ENCODE assay signal across 18 cellular contexts in the genomic region with DNA sequence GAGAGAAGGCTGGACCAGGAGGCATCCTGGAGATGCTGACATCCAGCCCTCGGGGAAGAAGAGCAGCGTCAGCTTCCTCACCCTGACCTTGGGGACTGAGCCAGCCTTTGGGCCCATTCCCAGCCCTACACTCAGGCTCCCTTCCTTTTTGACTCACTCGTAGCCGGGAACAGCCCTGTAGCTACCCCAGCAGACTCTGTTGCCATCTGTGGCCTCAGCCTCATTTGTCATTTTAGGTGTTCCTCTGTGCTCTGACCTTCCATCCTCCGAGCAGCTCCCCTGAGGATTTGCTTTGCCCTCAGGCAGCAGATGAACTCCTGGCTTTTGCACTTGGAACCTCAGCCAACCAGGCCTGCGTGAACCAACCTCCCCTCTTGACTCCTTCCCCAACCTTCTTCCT.
"Had no signal": no experiment of that assay in that cellular context is flagged by ENCODE, and none has a peak within 500 bp of the region (broad histone marks: within the 10 kb centered on the region; RNA-seq: fewer than 3 reads in every experiment).

No MANE protein-coding gene starts in this region.

- H3K9me3 ChIP-seq: esophagus squamous epithelium, lower lobe of right lung, sigmoid colon had no signal

- H3K27me3 ChIP-seq: cardiac muscle cell, esophagus squamous epithelium, sigmoid colon had no signal

- ATAC-seq: left colon; lower lobe of right lung; natural killer cell; stimulated activated naive B cell treated with anti-CD40 and anti-IgM and Interleukin-4, amounts not matched to agents 10 μg/mL and 1 μg/mL and 100 μg/mL, for 72 hours had no signal

- H3K9me3 Mint-ChIP-seq: activated T-helper 1 cell treated with anti-CD3 and anti-CD28 coated beads, Interleukin-12 subunit alpha, Interleukin-12 subunit beta, Interleukin-2, Interleukin-4 antibody, amounts not matched to agents 30 ng/mL and 10 ng/mL and 1 ng/mL, durations not matched to agents 14 hours and 24 hours and 36 hours; dendritic cell treated with granulocyte-macrophage colony-stimulating factor and Interleukin-4, amounts not matched to agents 40 ng/mL and 50 ng/mL, for 4 days; natural killer cell; stimulated activated naive B cell treated with anti-CD40 and anti-IgM and Interleukin-4, amounts not matched to agents 10 μg/mL and 1 μg/mL and 100 μg/mL, for 72 hours had no signal

- H3K4me3 Mint-ChIP-seq: activated naive CD8-positive, alpha-beta T cell; activated T-helper 1 cell treated with anti-CD3 and anti-CD28 coated beads, Interleukin-12 subunit alpha, Interleukin-12 subunit beta, Interleukin-2, Interleukin-4 antibody, amounts not matched to agents 30 ng/mL and 10 ng/mL and 1 ng/mL, durations not matched to agents 14 hours and 24 hours and 36 hours; dendritic cell treated with granulocyte-macrophage colony-stimulating factor and Interleukin-4, amounts not matched to agents 40 ng/mL and 50 ng/mL, for 4 days; natural killer cell; stimulated activated naive B cell treated with anti-CD40 and anti-IgM and Interleukin-4, amounts not matched to agents 10 μg/mL and 1 μg/mL and 100 μg/mL, for 72 hours had no signal

- H3K4me1 ChIP-seq: esophagus squamous epithelium, lower lobe of right lung, sigmoid colon had no signal

- H3K4me1 Mint-ChIP-seq: natural killer cell; stimulated activated naive B cell treated with anti-CD40 and anti-IgM and Interleukin-4, amounts not matched to agents 10 μg/mL and 1 μg/mL and 100 μg/mL, for 72 hours had no signal

- H3K27ac Mint-ChIP-seq: activated naive CD8-positive, alpha-beta T cell; activated T-helper 1 cell treated with anti-CD3 and anti-CD28 coated beads, Interleukin-12 subunit alpha, Interleukin-12 subunit beta, Interleukin-2, Interleukin-4 antibody, amounts not matched to agents 30 ng/mL and 10 ng/mL and 1 ng/mL, durations not matched to agents 14 hours and 24 hours and 36 hours; dendritic cell treated with granulocyte-macrophage colony-stimulating factor and Interleukin-4, amounts not matched to agents 40 ng/mL and 50 ng/mL, for 4 days; natural killer cell; stimulated activated naive B cell treated with anti-CD40 and anti-IgM and Interleukin-4, amounts not matched to agents 10 μg/mL and 1 μg/mL and 100 μg/mL, for 72 hours had no signal

- H3K4me3 ChIP-seq: cardiac muscle cell, esophagus squamous epithelium, lower lobe of right lung, sigmoid colon had no signal

- H3K27ac ChIP-seq: cardiac muscle cell, esophagus squamous epithelium, lower lobe of right lung, sigmoid colon, WERI-Rb-1 had no signal

- H3K36me3 Mint-ChIP-seq: activated naive CD8-positive, alpha-beta T cell; natural killer cell; stimulated activated naive B cell treated with anti-CD40 and anti-IgM and Interleukin-4, amounts not matched to agents 10 μg/mL and 1 μg/mL and 100 μg/mL, for 72 hours had no signal

- DNase-seq: activated CD4-positive, alpha-beta T cell treated with anti-CD3 and anti-CD28 coated beads for 1 hour; activated CD4-positive, alpha-beta T cell treated with anti-CD3 and anti-CD28 coated beads, Interleukin-2, amount 50 U/mL, for 4 hours; amniotic stem cell; effector CD8-positive, alpha-beta T cell; esophagus squamous epithelium; hippocampal formation; left colon; lower lobe of right lung; natural killer cell; nucleus accumbens; sigmoid colon; stimulated activated CD4-positive, alpha-beta T cell treated with anti-CD3 and anti-CD28 coated beads, Interleukin-4, amount 100 ng/mL, for 4 hours; stimulated activated naive B cell treated with anti-CD40 and anti-IgM and Interleukin-4, amounts not matched to agents 10 μg/mL and 1 μg/mL and 100 μg/mL, for 72 hours; WERI-Rb-1 had no signal

- H3K36me3 ChIP-seq: cardiac muscle cell, esophagus squamous epithelium, lower lobe of right lung, sigmoid colon had no signal

- H3K27me3 Mint-ChIP-seq: activated naive CD8-positive, alpha-beta T cell had no signal
